Comparison of ENCODE assay signal across 13 cellular contexts in genomic region chr14:104691546-104692260, GRCh38. TPM values are rescaled to one million over a fixed set of nuclear protein-coding genes. Genes with fewer than 3 reads are reported as not detected.
DNase-seq lines count a peak whose midpoint lies in the region; ATAC-seq and TF ChIP-seq lines count a peak whose summit lies in the region.
"Had no signal": no experiment of that assay in that cellular context is flagged by ENCODE, and none has a peak within 500 bp of the region (broad histone marks: within the 10 kb centered on the region; RNA-seq: fewer than 3 reads in every experiment).

No MANE protein-coding gene starts in this region.

- no peaks in the 10 kb centered on the region for H3K27me3 Mint-ChIP-seq in naive B cell
- no peaks in the 10 kb centered on the region for H3K27me3 Mint-ChIP-seq in natural killer cell treated with Interleukin-12 subunit alpha and Interleukin-12 subunit beta and Interleukin-15 and Interleukin-18, amount 100 ng/mL, for 72 hours
- H3K27me3 Mint-ChIP-seq: progenitor cell of endocrine pancreas had no signal

- H3K27ac ChIP-seq in brain microvascular endothelial cell = no peak overlapping the region

- H3K4me1 Mint-ChIP-seq in naive B cell = peaks cover 41 to 73% (median 48%) of the 10 kb centered on the region in 3 donors
- H3K4me1 Mint-ChIP-seq in natural killer cell treated with Interleukin-12 subunit alpha and Interleukin-12 subunit beta and Interleukin-15 and Interleukin-18, amount 100 ng/mL, for 72 hours (ENCODE audit: low read depth in 2 of 2) = peaks cover 20 to 22% of the 10 kb centered on the region in 2 donors

- in situ Hi-C loops in brain microvascular endothelial cell (cut with HindIII; ENCODE audit: low pct_ligation_motif_present, low sequenced_read_pairs) = no loop called here

- TF ChIP-seq CTCF in AG09309 (IDR thresholded peaks at IDR 0.05; ENCODE audit: control insufficient read depth, insufficient read depth, low read depth, low read length, missing control alignments) (no peak), HFF-Myc (IDR thresholded peaks at IDR 0.05; ENCODE audit: low read depth, low read length, missing control alignments) (no peak), brain microvascular endothelial cell (IDR thresholded peaks at IDR 0.05; ENCODE audit: low read depth, low read length, missing control alignments) (no peak)

- H3K27me3 ChIP-seq in brain microvascular endothelial cell (replicated peaks) = no peaks in the 10 kb centered on the region
- H3K27me3 ChIP-seq: Peyer's patch had no signal

- ATAC-seq in naive B cell (ENCODE audit: low read depth in 2 of 2) (no peak), HG03342 (IDR thresholded peaks at IDR 0.05; ENCODE audit: unreplicated experiment) (no peak)
- no peak for ATAC-seq in natural killer cell treated with Interleukin-12 subunit alpha and Interleukin-12 subunit beta and Interleukin-15 and Interleukin-18, amount 100 ng/mL, for 72 hours

- peak overlapping the region in 3 of 6 donors; percentile 56 to 65 (median 62) for H3K27ac Mint-ChIP-seq in naive B cell
- no peak overlapping the region for H3K27ac Mint-ChIP-seq in natural killer cell treated with Interleukin-12 subunit alpha and Interleukin-12 subunit beta and Interleukin-15 and Interleukin-18, amount 100 ng/mL, for 72 hours
- H3K27ac Mint-ChIP-seq: progenitor cell of endocrine pancreas had no signal

- no peaks in the 10 kb centered on the region for H3K36me3 Mint-ChIP-seq in naive B cell
- H3K36me3 Mint-ChIP-seq in natural killer cell treated with Interleukin-12 subunit alpha and Interleukin-12 subunit beta and Interleukin-15 and Interleukin-18, amount 100 ng/mL, for 72 hours = no peaks in the 10 kb centered on the region

- POLR2A ChIA-PET in HEK293T (lab: Yijun Ruan, JAX) = interaction anchor here (1.9 to 2.7 kb wide), 3 partner anchors 10 to 61 kb away, joined by 7 to 12 read pairs (median 9); partner anchors contain the start of gene SIVA1

- peak overlapping the region; percentile 68 for H3K4me3 ChIP-seq in AG09309 (ENCODE audit: control insufficient read depth, low read depth, low read length)
- H3K4me3 ChIP-seq in HFF-Myc (replicated peaks; ENCODE audit: low read depth, low read length) = peak overlapping the region; percentile 91
- peak overlapping the region; percentile 88 for H3K4me3 ChIP-seq in brain microvascular endothelial cell (ENCODE audit: low read depth, low read length)

- no peak for DNase-seq in AG09309 (ENCODE audit: low read depth)
- DNase-seq in HFF-Myc (ENCODE audit: extremely low read depth, low read depth) = no peak
- DNase-seq in brain microvascular endothelial cell = no peak
- DNase-seq in naive B cell = no peak
- no peak for DNase-seq in OCI-M2 (lab: John Stamatoyannopoulos, UW; ENCODE audit: unreplicated experiment)
- no peak for DNase-seq in HEK293T (ENCODE audit: extremely low spot score)
- DNase-seq in natural killer cell treated with Interleukin-12 subunit alpha and Interleukin-12 subunit beta and Interleukin-15 and Interleukin-18, amount 100 ng/mL, for 72 hours (ENCODE audit: low spot score) = no peak
- DNase-seq: DMS79, H7, NCI-H1436, Peyer's patch had no signal

- peak overlapping the region; percentile 30 to 90 (median 77) for H3K4me3 Mint-ChIP-seq in naive B cell
- H3K4me3 Mint-ChIP-seq in natural killer cell treated with Interleukin-12 subunit alpha and Interleukin-12 subunit beta and Interleukin-15 and Interleukin-18, amount 100 ng/mL, for 72 hours = no peak overlapping the region

- CTCF ChIA-PET in HEK293T (lab: Yijun Ruan, JAX) = no interaction called here

- no peaks in the 10 kb centered on the region for H3K9me3 Mint-ChIP-seq in naive B cell
- no peaks in the 10 kb centered on the region for H3K9me3 Mint-ChIP-seq in natural killer cell treated with Interleukin-12 subunit alpha and Interleukin-12 subunit beta and Interleukin-15 and Interleukin-18, amount 100 ng/mL, for 72 hours

- peaks cover 7% of the 10 kb centered on the region for H3K36me3 ChIP-seq in brain microvascular endothelial cell (replicated peaks)

TF ChIP-seq in HEK293T, 16 proteins besides CTCF, POLR2A, EP300 and RAD21:
- TF ChIP-seq SP1 (IDR thresholded peaks at IDR 0.05) (no peak), ZNF384 (IDR thresholded peaks at IDR 0.05) (no peak), ARNT (IDR thresholded peaks at IDR 0.05) (no peak), ELF4 (IDR thresholded peaks at IDR 0.05) (no peak), TARDBP (IDR thresholded peaks at IDR 0.05) (no peak)
TF ChIP-seq in HEK293T: peak in this region for 0.

RNA-seq across cellular contexts. Expression of gene INF2, which starts 2.3 kb away (rescaled TPM):
- polyA plus RNA-seq in naive B cell (ENCODE audit: low read depth in 6 of 6) = 10 to 100 TPM in 1 of 6 donors, 1 to 10 TPM in 5; 2.8 to 10.2 (median 5.5) TPM
- total RNA-seq in natural killer cell treated with Interleukin-12 subunit alpha and Interleukin-12 subunit beta and Interleukin-15 and Interleukin-18, amount 100 ng/mL, for 72 hours = 10 to 100 TPM; 19.2 to 44.9 TPM

RNA-seq across cellular contexts. Expression of gene ADSS1, which starts 32.3 kb away (rescaled TPM):
- under 1 TPM in 2 of 6 donors, not detected in 4; 0.17 to 0.29 TPM for polyA plus RNA-seq in naive B cell (ENCODE audit: low read depth in 6 of 6)
- total RNA-seq in natural killer cell treated with Interleukin-12 subunit alpha and Interleukin-12 subunit beta and Interleukin-15 and Interleukin-18, amount 100 ng/mL, for 72 hours = under 1 TPM; 0.50 to 0.61 TPM
